11 cellular contexts compared by ENCODE assay signal in the genomic region with DNA sequence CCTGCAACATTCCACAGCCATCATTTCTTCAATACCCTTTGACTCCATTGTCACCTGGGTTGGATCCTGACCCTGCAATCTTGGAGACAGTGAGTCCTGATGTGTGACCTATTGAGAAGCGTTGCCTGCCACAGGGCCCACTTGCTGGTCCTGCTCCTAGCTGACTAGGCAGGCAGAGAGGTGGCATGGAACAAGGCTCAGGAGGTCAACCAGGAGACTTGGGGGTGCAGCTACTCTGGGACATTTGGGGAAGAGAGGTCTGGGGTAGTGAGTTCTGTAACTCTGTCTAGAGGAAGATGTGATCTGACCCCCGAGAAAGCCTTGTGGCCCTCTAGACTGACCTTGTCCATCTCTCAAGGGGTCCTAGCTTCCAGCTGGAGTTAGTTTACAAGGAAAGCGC. TPM values are rescaled to one million over a fixed set of nuclear protein-coding genes. Genes with fewer than 3 reads are reported as not detected.
DNase-seq lines count a peak whose midpoint lies in the region; ATAC-seq and TF ChIP-seq lines count a peak whose summit lies in the region.
"Had no signal": no experiment of that assay in that cellular context is flagged by ENCODE, and none has a peak within 500 bp of the region (broad histone marks: within the 10 kb centered on the region; RNA-seq: fewer than 3 reads in every experiment).

No MANE protein-coding gene starts in this region.

- H3K9me3 Mint-ChIP-seq in dendritic cell treated with granulocyte-macrophage colony-stimulating factor and Interleukin-4, amounts not matched to agents 40 ng/mL and 50 ng/mL, for 4 days, result no peaks in the 10 kb centered on the region
- H3K9me3 Mint-ChIP-seq in osteocyte (ENCODE audit: unreplicated experiment), result no peaks in the 10 kb centered on the region

- H3K9me3 ChIP-seq in DOHH2 (ENCODE audit: control insufficient read depth, insufficient read depth, low read length), result no peaks in the 10 kb centered on the region
- H3K9me3 ChIP-seq in Karpas-422 (ENCODE audit: low read length), result no peaks in the 10 kb centered on the region
- H3K9me3 ChIP-seq: Peyer's patch had no signal

- H3K27ac ChIP-seq in DOHH2 (ENCODE audit: low read depth, low read length) (0 out of 2 replicates have a peak overlapping the region, but pooled peaks have one; percentile 16), Karpas-422 (ENCODE audit: low read length) (no peak overlapping the region)

- H4K20me1 ChIP-seq in DOHH2 (ENCODE audit: control insufficient read depth, insufficient read depth, low read depth, low read length), result peaks cover 34% of the 10 kb centered on the region; the same call in 1 of the 2 replicates
- peaks cover 14% of the 10 kb centered on the region for H4K20me1 ChIP-seq in Karpas-422 (ENCODE audit: insufficient read depth, low read depth, low read length)

- H3K79me2 ChIP-seq in DOHH2 (ENCODE audit: control insufficient read depth, low read length), result peaks cover 65% of the 10 kb centered on the region
- peaks cover 64% of the 10 kb centered on the region for H3K79me2 ChIP-seq in Karpas-422 (ENCODE audit: low read length)

- peak overlapping the region; percentile 82 for H3K4me2 ChIP-seq in DOHH2 (ENCODE audit: low read length)
- peak overlapping the region; percentile 89 for H3K4me2 ChIP-seq in Karpas-422 (ENCODE audit: low read depth, low read length, poor library complexity, severe bottlenecking)

- peak overlapping the region; percentile 89 for H3K4me3 ChIP-seq in DOHH2 (ENCODE audit: low read length)
- peak overlapping the region; percentile 86; the same call in 1 of the 2 replicates for H3K4me3 ChIP-seq in Karpas-422 (ENCODE audit: low read length)

- H3K27me3 Mint-ChIP-seq in dendritic cell treated with granulocyte-macrophage colony-stimulating factor and Interleukin-4, amounts not matched to agents 40 ng/mL and 50 ng/mL, for 4 days, result no peaks in the 10 kb centered on the region
- H3K27me3 Mint-ChIP-seq in osteocyte (ENCODE audit: unreplicated experiment), result no peaks in the 10 kb centered on the region

- H3K9ac ChIP-seq in Karpas-422 (ENCODE audit: low read length), result peak overlapping the region; percentile 72

- H3K4me3 Mint-ChIP-seq in dendritic cell treated with granulocyte-macrophage colony-stimulating factor and Interleukin-4, amounts not matched to agents 40 ng/mL and 50 ng/mL, for 4 days, result peak overlapping the region; percentile 78
- H3K4me3 Mint-ChIP-seq in osteocyte (ENCODE audit: unreplicated experiment), result peak overlapping the region; percentile 78

- intact Hi-C loops in dendritic cell treated with granulocyte-macrophage colony-stimulating factor and Interleukin-4, amounts not matched to agents 40 ng/mL and 50 ng/mL, for 4 days (cut with micrococcal nuclease), result loop anchor here (1.0 kb wide), 1 partner anchor 47 kb away; no protein-coding TSS in a partner anchor

- no peak overlapping the region for H2AFZ ChIP-seq in Karpas-422 (ENCODE audit: low read length)

- H3K9me2 ChIP-seq in DOHH2 (replicated peaks; ENCODE audit: control insufficient read depth, low read length), result no peaks in the 10 kb centered on the region
- H3K9me2 ChIP-seq in Karpas-422 (replicated peaks; ENCODE audit: insufficient read depth, low read length), result no peaks in the 10 kb centered on the region

- peaks cover 71% of the 10 kb centered on the region for H3K4me1 Mint-ChIP-seq in dendritic cell treated with granulocyte-macrophage colony-stimulating factor and Interleukin-4, amounts not matched to agents 40 ng/mL and 50 ng/mL, for 4 days (ENCODE audit: low read depth)
- peaks cover 28% of the 10 kb centered on the region for H3K4me1 Mint-ChIP-seq in osteocyte (ENCODE audit: unreplicated experiment)

- H3K27me3 ChIP-seq in DOHH2 (ENCODE audit: control insufficient read depth, low read length) (no peaks in the 10 kb centered on the region), Karpas-422 (ENCODE audit: low read length) (no peaks in the 10 kb centered on the region)
- H3K27me3 ChIP-seq: Peyer's patch had no signal

- no peak for DNase-seq in Karpas-422
- no peak for DNase-seq in osteocyte (ENCODE audit: extremely low spot score, unreplicated experiment)
- no peak for DNase-seq in iPS-NIHi11 (ENCODE audit: low spot score)
- DNase-seq in omental fat pad (ENCODE audit: low spot score), result no peak
- DNase-seq: cortex of kidney, NCI-H1105 had no signal

- H3K4me1 ChIP-seq in DOHH2 (ENCODE audit: control insufficient read depth, low read length) (peaks cover 57% of the 10 kb centered on the region), Karpas-422 (ENCODE audit: low read length) (peaks cover 51% of the 10 kb centered on the region)

- H3K36me3 ChIP-seq in DOHH2 (ENCODE audit: control insufficient read depth, low read length), result peaks cover 24% of the 10 kb centered on the region
- no peaks in the 10 kb centered on the region for H3K36me3 ChIP-seq in Karpas-422 (ENCODE audit: insufficient read depth, low read length)
- H3K36me3 ChIP-seq: Peyer's patch had no signal

- H3F3A ChIP-seq in DOHH2 (ENCODE audit: control insufficient read depth, insufficient read depth), result peaks cover 4% of the 10 kb centered on the region; the same call in 1 of the 2 replicates

- peak overlapping the region; percentile 85 for H3K27ac Mint-ChIP-seq in dendritic cell treated with granulocyte-macrophage colony-stimulating factor and Interleukin-4, amounts not matched to agents 40 ng/mL and 50 ng/mL, for 4 days
- peak overlapping the region; percentile 38 for H3K27ac Mint-ChIP-seq in osteocyte (ENCODE audit: unreplicated experiment)

- ATAC-seq in HG02840 (IDR thresholded peaks at IDR 0.05; ENCODE audit: low FRiP score, unreplicated experiment) (no peak), GM18520 (IDR thresholded peaks at IDR 0.05; ENCODE audit: unreplicated experiment) (no peak), omental fat pad (ENCODE audit: low FRiP score) (no peak)

- H3K36me3 Mint-ChIP-seq in dendritic cell treated with granulocyte-macrophage colony-stimulating factor and Interleukin-4, amounts not matched to agents 40 ng/mL and 50 ng/mL, for 4 days (ENCODE audit: low read depth), result peaks cover 36% of the 10 kb centered on the region
- H3K36me3 Mint-ChIP-seq in osteocyte (ENCODE audit: unreplicated experiment), result peaks cover 6% of the 10 kb centered on the region

- no peak for TF ChIP-seq CTCF in DOHH2 (IDR thresholded peaks at IDR 0.05; ENCODE audit: low read depth, low read length, poor library complexity, severe bottlenecking)
- TF ChIP-seq CTCF in osteocyte (IDR thresholded peaks at IDR 0.05), result no peak
- no peak for TF ChIP-seq CTCF in omental fat pad (IDR thresholded peaks at IDR 0.05)

RNA-seq across cellular contexts. Expression of a gene that starts 1.8 kb away (rescaled TPM):
- total RNA-seq in Karpas-422 (2014; rRNA removed; shearing (Covaris generic); ENCODE audit: low replicate concordance), result 16.2 and 19.9 TPM in 2 replicates
- total RNA-seq in osteocyte (87.2 and 96.4 TPM in 2 replicates), omental fat pad (10 to 100 TPM; 13.5 to 26.3 (median 15.3) TPM)

RNA-seq across cellular contexts. Expression of a gene that starts 46.1 kb away (rescaled TPM):
- 2,370 and 3,564 TPM in 2 replicates for total RNA-seq in Karpas-422 (2014; rRNA removed; shearing (Covaris generic); ENCODE audit: low replicate concordance)
- total RNA-seq in osteocyte (1,265 and 1,344 TPM in 2 replicates), omental fat pad (1,000 to 10,000 TPM; 1,060 to 1,801 (median 1,521) TPM)
